In genomic region chr6:33622456-33623431, GRCh38 we compare ENCODE assay signal across 7 cellular contexts. TPM values are rescaled to one million over a fixed set of nuclear protein-coding genes. Genes with fewer than 3 reads are reported as not detected.
DNase-seq lines count a peak whose midpoint lies in the region; ATAC-seq, FAIRE-seq and TF ChIP-seq lines count a peak whose summit lies in the region.

No MANE protein-coding gene starts in this region.

- TF ChIP-seq CTCF in RWPE1 (conservative IDR thresholded peaks at IDR 0.05; ENCODE audit: low read depth) (no peak), fibroblast of pulmonary artery (IDR thresholded peaks at IDR 0.05; ENCODE audit: low read length, missing control alignments) (no peak), gastrocnemius medialis (IDR thresholded peaks at IDR 0.05 in 4 of 5, conservative IDR thresholded peaks at IDR 0.05 in 1 of 5) (no peak)

- in situ Hi-C loops in gastrocnemius medialis (cut with MboI; ENCODE audit: low sequenced_read_pairs in 4 of 4) = no loop called here

- no peaks in the 10 kb centered on the region for H3K9me3 ChIP-seq in gastrocnemius medialis

- POLR2A ChIA-PET in RWPE1 (lab: Yijun Ruan, JAX; ENCODE audit: low non-redundant PET) = interaction anchor here (0.7 to 1.5 kb wide), 2 partner anchors 9 to 11 kb away, joined by 3 to 5 read pairs; no protein-coding TSS in a partner anchor

- intact Hi-C loops in gastrocnemius medialis (cut with DNase I; ENCODE audit: low total_unique reads) = no loop called here

- FAIRE-seq in GM12892 (lab: Jason Lieb, UNC) = peak; percentile 51

- no peaks in the 10 kb centered on the region for H3K36me3 ChIP-seq in gastrocnemius medialis

- no peak for DNase-seq in GM12892 (ENCODE audit: insufficient read length)
- DNase-seq in RWPE1 (ENCODE audit: low spot score) = no peak
- DNase-seq in fibroblast of pulmonary artery (ENCODE audit: low read depth) = peak; percentile 30
- peak in 1 of 2 donors; percentile 34 for DNase-seq in gastrocnemius medialis
- no peak for DNase-seq in NCI-H526 treated with DMSO at 0.1 percent for 48 hours (lab: John Stamatoyannopoulos, UW)
- no peak for DNase-seq in glomerular visceral epithelial cell (ENCODE audit: extremely low spot score)

- ATAC-seq in gastrocnemius medialis = no peak
- no peak for ATAC-seq in HG03342 (IDR thresholded peaks at IDR 0.05; ENCODE audit: unreplicated experiment)

- peaks cover 6 to 7% (median 7%) of the 10 kb centered on the region in 3 donors for H3K27me3 ChIP-seq in gastrocnemius medialis

- CTCF ChIA-PET in RWPE1 (lab: Yijun Ruan, JAX) = interaction anchor here (0.6 to 2.7 kb wide), 6 partner anchors 9 to 183 kb away, joined by 3 to 17 read pairs (median 4); no protein-coding TSS in a partner anchor

- TF ChIP-seq POLR2A in GM12892 (IDR thresholded peaks at IDR 0.05; ENCODE audit: low read depth, low read length) (no peak), gastrocnemius medialis (IDR thresholded peaks at IDR 0.05) (no peak)

- peaks cover 9 to 23% of the 10 kb centered on the region in 2 donors for H3K4me1 ChIP-seq in gastrocnemius medialis

- peak overlapping the region; percentile 98 for H3K27ac ChIP-seq in RWPE1
- peak overlapping the region; percentile 68 to 76 (median 74) for H3K27ac ChIP-seq in gastrocnemius medialis

- H3K4me3 ChIP-seq in fibroblast of pulmonary artery (replicated peaks; ENCODE audit: low read depth, low read length) (peak overlapping the region; percentile 63), gastrocnemius medialis (peak overlapping the region; percentile 59 to 70 (median 68))

RNA-seq across cellular contexts. Expression of gene ITPR3, which starts 1.6 kb away (rescaled TPM):
- polyA plus RNA-seq in GM12892 (2012; ENCODE audit: missing spikeins) = 12.7 TPM
- 1 to 10 TPM; 1.9 to 6.8 (median 4.2) TPM for total RNA-seq in gastrocnemius medialis

RNA-seq across cellular contexts. Expression of gene BAK1, which starts 42.7 kb away (rescaled TPM):
- 18.7 TPM for polyA plus RNA-seq in GM12892 (2012; ENCODE audit: missing spikeins)
- 10 to 100 TPM in 1 of 4 donors, 1 to 10 TPM in 3; 5.8 to 11.7 (median 8.2) TPM for total RNA-seq in gastrocnemius medialis
